1 cellular context compared by ENCODE assay signal in the genomic region with DNA sequence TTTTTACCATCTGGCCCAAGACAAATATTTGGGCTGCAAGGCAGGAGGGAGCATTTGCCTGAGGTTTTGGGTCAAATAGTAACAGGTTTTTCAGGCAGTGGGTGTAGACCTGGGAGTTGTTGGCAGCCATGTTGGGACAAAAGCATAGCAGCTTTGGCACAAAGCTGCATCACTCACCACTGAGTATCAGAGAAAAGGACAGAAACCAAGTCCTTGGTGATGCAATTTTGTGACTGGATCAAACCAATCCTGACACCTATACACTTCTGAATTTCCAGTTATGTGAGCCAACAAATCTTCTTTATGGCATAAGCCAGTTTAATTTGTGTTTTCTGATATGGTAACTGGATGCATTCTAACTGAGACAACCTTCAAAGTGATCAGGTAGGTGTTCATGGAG.
TF ChIP-seq lines count a peak whose summit lies in the region.

No MANE protein-coding gene starts in this region.

TF ChIP-seq in endothelial cell of umbilical vein, 7 proteins besides CTCF, POLR2A, EP300 and RAD21:
- TF ChIP-seq FOS (IDR thresholded peaks at IDR 0.05; ENCODE audit: borderline replicate concordance, insufficient read depth, low read length) (no peak), EZH2 (IDR thresholded peaks at IDR 0.05; ENCODE audit: borderline replicate concordance, low read depth, low read length, severe bottlenecking) (no peak), GATA2 (IDR thresholded peaks at IDR 0.05; ENCODE audit: insufficient read depth, insufficient read length, low read depth, low read length) (no peak), POLR2AphosphoS5 (IDR thresholded peaks at IDR 0.05; ENCODE audit: insufficient read depth, low read depth, low read length) (no peak), JUN (IDR thresholded peaks at IDR 0.05; ENCODE audit: borderline replicate concordance, insufficient read depth, insufficient read length, low read depth) (no peak), MYC (IDR thresholded peaks at IDR 0.05; ENCODE audit: low read depth, low read length) (no peak)
- TF ChIP-seq, protein P1, sequence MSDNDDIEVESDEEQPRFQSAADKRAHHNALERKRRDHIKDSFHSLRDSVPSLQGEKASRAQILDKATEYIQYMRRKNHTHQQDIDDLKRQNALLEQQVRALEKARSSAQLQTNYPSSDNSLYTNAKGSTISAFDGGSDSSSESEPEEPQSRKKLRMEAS (IDR thresholded peaks at IDR 0.05; ENCODE audit: insufficient read depth, insufficient read length): no peak
